8 cellular contexts compared by ENCODE assay signal in the genomic region with DNA sequence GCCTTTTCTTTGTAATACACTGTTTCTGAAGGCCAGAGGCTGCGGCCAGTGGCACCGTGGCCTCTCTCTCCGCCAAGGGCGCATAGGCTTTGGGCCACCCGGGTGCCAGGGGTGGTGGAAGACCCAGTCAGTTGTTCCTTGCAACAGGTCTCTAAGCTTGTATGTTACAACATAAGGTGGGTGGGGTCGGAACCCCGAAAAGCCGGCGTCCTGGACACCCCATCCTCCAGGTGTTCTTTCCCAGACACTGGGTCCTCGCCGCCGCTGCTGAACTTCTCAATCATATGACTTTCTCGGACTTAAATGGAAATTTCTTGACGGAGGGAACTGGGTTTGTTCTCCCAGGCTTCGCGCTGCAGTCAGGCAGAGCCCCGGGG. TPM values are rescaled to one million over a fixed set of nuclear protein-coding genes. Genes with fewer than 3 reads are reported as not detected.
A peak's percentile ranks its signal among the peaks of the same experiment; 100 is the strongest.
DNase-seq lines count a peak whose midpoint lies in the region; ATAC-seq and TF ChIP-seq lines count a peak whose summit lies in the region.

No MANE protein-coding gene starts in this region.

- H2AFZ ChIP-seq in OCI-LY7 (ENCODE audit: low read length) (peak overlapping the region; percentile 66), neuronal stem cell (ENCODE audit: low read length) (peak overlapping the region; percentile 88)

- H3K36me3 ChIP-seq in OCI-LY7 (ENCODE audit: insufficient read depth, low read length) (peaks cover 7% of the 10 kb centered on the region; the same call in 1 of the 2 replicates), neuronal stem cell (replicated peaks in 1 of 2; ENCODE audit: control insufficient read depth in 2 of 2, insufficient read depth in 2 of 2, low read length in 2 of 2) (no peaks in the 10 kb centered on the region)

- H3K4ac ChIP-seq in neuronal stem cell (ENCODE audit: low read length) = no peak overlapping the region

- H3K4me2 ChIP-seq in OCI-LY7 (ENCODE audit: low read length) = peak overlapping the region; percentile 92
- peak overlapping the region; percentile 99 for H3K4me2 ChIP-seq in neuronal stem cell (ENCODE audit: insufficient read depth, low read length, poor library complexity, severe bottlenecking)

- CTCF ChIA-PET in OCI-LY7 (lab: Charles Lee; ENCODE audit: unreplicated experiment) = interaction anchor here (1.2 kb wide), 1 partner anchor 29 kb away, joined by 3 read pairs; no protein-coding TSS in a partner anchor

- H3K79me2 ChIP-seq in OCI-LY7 (ENCODE audit: insufficient read depth, low read depth, low read length) = peaks cover 29% of the 10 kb centered on the region

- H3K9ac ChIP-seq in neuronal stem cell (ENCODE audit: low read depth, low read length, poor library complexity) = no peak overlapping the region

- no peak for TF ChIP-seq CTCF in OCI-LY7 (conservative IDR thresholded peaks at IDR 0.05; ENCODE audit: low read length)

- H3K27me3 ChIP-seq in neuronal stem cell (ENCODE audit: control insufficient read depth in 3 of 3, insufficient read depth in 3 of 3, low read depth in 1 of 3, low read length in 3 of 3) = peaks cover 16 to 71% (median 37%) of the 10 kb centered on the region in 3 experiments

- H3K27ac ChIP-seq in OCI-LY7 (ENCODE audit: low read depth, low read length, poor library complexity, severe bottlenecking) = peak overlapping the region; percentile 96
- no peak overlapping the region for H3K27ac ChIP-seq in neuronal stem cell (replicated peaks; ENCODE audit: low read length)

- no peak overlapping the region for H2BK15ac ChIP-seq in neuronal stem cell (ENCODE audit: low read length)

- POLR2A ChIA-PET in OCI-LY7 (lab: Charles Lee) = interaction anchor here (0.6 to 5.1 kb wide), 16 partner anchors 8 to 688 kb away, joined by 3 to 27 read pairs (median 5); partner anchors contain the start of gene KHDC1

- peaks cover 34% of the 10 kb centered on the region for H3K27me3 Mint-ChIP-seq in dendritic cell treated with granulocyte-macrophage colony-stimulating factor and Interleukin-4, amounts not matched to agents 40 ng/mL and 50 ng/mL, for 4 days

- H2BK12ac ChIP-seq in neuronal stem cell (ENCODE audit: low read length) = no peak overlapping the region

- H3K4me3 Mint-ChIP-seq in dendritic cell treated with granulocyte-macrophage colony-stimulating factor and Interleukin-4, amounts not matched to agents 40 ng/mL and 50 ng/mL, for 4 days = peak overlapping the region; percentile 81

- H4K8ac ChIP-seq in neuronal stem cell (ENCODE audit: low read depth, low read length) = no peak overlapping the region

- no peaks in the 10 kb centered on the region for H3K9me2 ChIP-seq in OCI-LY7 (ENCODE audit: insufficient read depth, low read length)

- no peak overlapping the region for H3K23ac ChIP-seq in neuronal stem cell (ENCODE audit: low read depth, low read length, poor library complexity)

- peak; percentile 13 for DNase-seq in AG20443 (ENCODE audit: low spot score)
- DNase-seq in OCI-LY7 (ENCODE audit: low spot score) = peak; percentile 41
- no peak for DNase-seq in neuronal stem cell (ENCODE audit: low spot score)
- DNase-seq in ecto neural progenitor cell (ENCODE audit: low spot score) = no peak
- DNase-seq in SIG-M5 (lab: John Stamatoyannopoulos, UW) = no peak

- H3K36me3 Mint-ChIP-seq in dendritic cell treated with granulocyte-macrophage colony-stimulating factor and Interleukin-4, amounts not matched to agents 40 ng/mL and 50 ng/mL, for 4 days (ENCODE audit: low read depth) = no peaks in the 10 kb centered on the region

- H3K9me3 Mint-ChIP-seq in dendritic cell treated with granulocyte-macrophage colony-stimulating factor and Interleukin-4, amounts not matched to agents 40 ng/mL and 50 ng/mL, for 4 days = no peaks in the 10 kb centered on the region

- ATAC-seq in HG02870 (IDR thresholded peaks at IDR 0.05; ENCODE audit: unreplicated experiment) (no peak), HG02623 (IDR thresholded peaks at IDR 0.05; ENCODE audit: unreplicated experiment) (no peak)

- no peak overlapping the region for H2BK120ac ChIP-seq in neuronal stem cell (ENCODE audit: low read depth, low read length)

- H3K79me1 ChIP-seq in neuronal stem cell (ENCODE audit: low read depth, low read length) = no peaks in the 10 kb centered on the region

- no peak overlapping the region for H3K14ac ChIP-seq in neuronal stem cell (ENCODE audit: low read length)

- no peak overlapping the region for H2BK5ac ChIP-seq in neuronal stem cell (ENCODE audit: low read length)

- H4K91ac ChIP-seq in neuronal stem cell (ENCODE audit: low read depth, low read length, poor library complexity) = no peak overlapping the region

- H2AK5ac ChIP-seq in neuronal stem cell (ENCODE audit: low read depth, low read length) = no peak overlapping the region

- H3K18ac ChIP-seq in neuronal stem cell (ENCODE audit: low read length) = peak overlapping the region; percentile 65

- BruUV-seq in OCI-LY7 (replicated peaks; lab: Mats Ljungman, UMichigan) = no TSS peak

- H3K4me1 Mint-ChIP-seq in dendritic cell treated with granulocyte-macrophage colony-stimulating factor and Interleukin-4, amounts not matched to agents 40 ng/mL and 50 ng/mL, for 4 days (ENCODE audit: low read depth) = peaks cover 33% of the 10 kb centered on the region

- intact Hi-C loops in OCI-LY7 (cut with micrococcal nuclease; ENCODE audit: unreplicated experiment) = loop anchor here (1.0 to 5.0 kb wide), 8 partner anchors 141 to 1334 kb away; partner anchors contain the start of genes EEF1A1, KHDC1, MTO1 and OGFRL1
- intact Hi-C loops in dendritic cell treated with granulocyte-macrophage colony-stimulating factor and Interleukin-4, amounts not matched to agents 40 ng/mL and 50 ng/mL, for 4 days (cut with micrococcal nuclease) = loop anchor here (5.0 kb wide), 1 partner anchor 241 kb away; no protein-coding TSS in a partner anchor

- no CpG with 5 or more reads among the region's 17 CpGs for WGBS in neuronal stem cell (ENCODE audit: extremely low coverage in 2 of 2, insufficient read length in 2 of 2, insufficient replicate concordance in 1 of 2), 2 donors

- H3K9me3 ChIP-seq in OCI-LY7 (ENCODE audit: low read length) (no peaks in the 10 kb centered on the region), neuronal stem cell (replicated peaks in 1 of 2; ENCODE audit: control insufficient read depth in 2 of 2, insufficient read depth in 1 of 2, low read depth in 1 of 2, low read length in 2 of 2) (no peaks in the 10 kb centered on the region)

- H3K4me3 ChIP-seq in OCI-LY7 (ENCODE audit: low read depth, low read length, poor library complexity, severe bottlenecking) (peak overlapping the region; percentile 92), neuronal stem cell (ENCODE audit: low read length in 2 of 2) (peak overlapping the region in 1 of 2 donors; percentile 79)

- no peak overlapping the region for H3K27ac Mint-ChIP-seq in dendritic cell treated with granulocyte-macrophage colony-stimulating factor and Interleukin-4, amounts not matched to agents 40 ng/mL and 50 ng/mL, for 4 days

- no peaks in the 10 kb centered on the region; the same call in 1 of the 2 replicates for H4K20me1 ChIP-seq in OCI-LY7 (ENCODE audit: insufficient read depth, low read length)

- peaks cover 41% of the 10 kb centered on the region for H3K4me1 ChIP-seq in OCI-LY7 (ENCODE audit: insufficient read depth, low read length, poor library complexity, severe bottlenecking)
- H3K4me1 ChIP-seq in neuronal stem cell (ENCODE audit: control insufficient read depth in 2 of 2, insufficient read depth in 1 of 2, low read depth in 1 of 2, low read length in 2 of 2) = peaks cover 8 to 9% of the 10 kb centered on the region in 2 donors

RNA-seq across cellular contexts. Expression of gene KCNQ5, which starts 1.0 kb away (rescaled TPM):
- 15.1 and 29.7 TPM in 2 replicates for total RNA-seq in OCI-LY7 (2014; rRNA removed; shearing (Covaris generic))
- 25.8 and 26.1 TPM in 2 replicates for total RNA-seq in OCI-LY7 (2022)
- 0.08 TPM for polyA plus RNA-seq in neuronal stem cell (2013, experiment 1 of 2)
- 0.06 TPM for polyA plus RNA-seq in neuronal stem cell (2013, experiment 2 of 2)

Comparison
In these comparisons a context has a peak if more than half of its experiments do, and no peak if none do; other contexts are left out.
1. DNase-seq: peak in AG20443 (single experiment) and OCI-LY7 (single experiment); none in neuronal stem cell (single experiment), ecto neural progenitor cell (single experiment) and SIG-M5 (single experiment).